In the genomic region with DNA sequence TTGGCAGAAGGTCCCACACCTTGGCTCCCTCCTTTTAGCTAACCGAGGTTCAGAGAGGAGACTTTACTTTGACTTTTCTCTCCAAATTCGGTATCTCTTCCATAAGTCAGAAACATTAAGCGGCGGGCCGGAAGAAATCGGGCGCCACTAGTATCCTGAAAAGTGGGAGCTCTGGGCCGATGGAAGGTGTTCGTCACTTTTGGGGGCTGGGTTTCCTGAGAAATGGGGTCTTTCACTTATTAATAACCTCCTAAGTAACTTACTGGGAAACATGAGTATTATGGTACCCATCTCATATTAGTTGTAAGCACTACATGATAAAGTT, we compare ENCODE assay signal across 8 cellular contexts. TPM values are rescaled to one million over a fixed set of nuclear protein-coding genes. Genes with fewer than 3 reads are reported as not detected.
DNase-seq lines count a peak whose midpoint lies in the region; ATAC-seq and TF ChIP-seq lines count a peak whose summit lies in the region.

No MANE protein-coding gene starts in this region.

- DNase-seq in activated CD8-positive, alpha-beta memory T cell treated with anti-CD3 and anti-CD28 coated beads, Interleukin-2, amount 10 ng/mL, durations not matched to agents 7 days and 5 days: no peak
- no peak for DNase-seq in activated CD8-positive, alpha-beta memory T cell treated with anti-CD3 and anti-CD28 coated beads, Interleukin-2, amount 50 U/mL, for 4 hours
- DNase-seq in adipocyte (ENCODE audit: low read depth) (no peak), tibial artery (no peak), dermis blood vessel endothelial cell (no peak)

- H3K27me3 Mint-ChIP-seq in activated CD8-positive, alpha-beta memory T cell treated with anti-CD3 and anti-CD28 coated beads, Interleukin-2, amount 10 ng/mL, durations not matched to agents 7 days and 5 days: peaks cover 9% of the 10 kb centered on the region

- no peak for ATAC-seq in activated CD8-positive, alpha-beta memory T cell treated with anti-CD3 and anti-CD28 coated beads, Interleukin-2, amount 10 ng/mL, durations not matched to agents 7 days and 5 days
- ATAC-seq in HG03354 (IDR thresholded peaks at IDR 0.05; ENCODE audit: poor library complexity, severe bottlenecking, unreplicated experiment) (no peak), HG03378 (IDR thresholded peaks at IDR 0.05; ENCODE audit: unreplicated experiment) (no peak)

- H3K36me3 ChIP-seq in adipocyte (ENCODE audit: control insufficient read depth, insufficient read depth, low read length, severe bottlenecking) (no peaks in the 10 kb centered on the region), liver (ENCODE audit: control insufficient read depth in 4 of 4, insufficient read depth in 3 of 4, low read depth in 1 of 4, low read length in 3 of 4) (no peaks in the 10 kb centered on the region), tibial artery (peaks cover 0 to 9% (median 6%) of the 10 kb centered on the region in 3 donors)

- H3K27ac Mint-ChIP-seq in activated CD8-positive, alpha-beta memory T cell treated with anti-CD3 and anti-CD28 coated beads, Interleukin-2, amount 10 ng/mL, durations not matched to agents 7 days and 5 days: peak overlapping the region; percentile 90

- H3K4me1 Mint-ChIP-seq in activated CD8-positive, alpha-beta memory T cell treated with anti-CD3 and anti-CD28 coated beads, Interleukin-2, amount 10 ng/mL, durations not matched to agents 7 days and 5 days: peaks cover 32% of the 10 kb centered on the region

- 3% methylated on average over 9 of the region's 9 CpGs for WGBS in liver

- intact Hi-C loops in tibial artery (cut with DNase I; ENCODE audit: low total_unique reads): loop anchor here (10.0 kb wide), 1 partner anchor 82 kb away; the partner anchor contains the start of gene NR4A3

- no peak for TF ChIP-seq RAD21 in liver (IDR thresholded peaks at IDR 0.05)

- peaks cover 14% of the 10 kb centered on the region for H3K36me3 Mint-ChIP-seq in activated CD8-positive, alpha-beta memory T cell treated with anti-CD3 and anti-CD28 coated beads, Interleukin-2, amount 10 ng/mL, durations not matched to agents 7 days and 5 days

- CTCF ChIA-PET in activated CD8-positive, alpha-beta memory T cell treated with anti-CD3 and anti-CD28 coated beads, Interleukin-2, amount 10 ng/mL, durations not matched to agents 7 days and 5 days (lab: Charles Lee): interaction anchor here (1.2 to 2.8 kb wide), 7 partner anchors 18 to 85 kb away, joined by 3 to 11 read pairs (median 5); partner anchors contain the start of gene NR4A3

- no peaks in the 10 kb centered on the region for H3K27me3 ChIP-seq in adipocyte (replicated peaks; ENCODE audit: control insufficient read depth, insufficient read depth, low read length)
- no peaks in the 10 kb centered on the region for H3K27me3 ChIP-seq in liver (ENCODE audit: control insufficient read depth in 4 of 4, insufficient read depth in 4 of 4, low read length in 3 of 4)
- H3K27me3 ChIP-seq in tibial artery: no peaks in the 10 kb centered on the region

- H3K4me3 ChIP-seq in adipocyte (ENCODE audit: low read length) (peak overlapping the region; percentile 97), liver (ENCODE audit: low read depth in 1 of 3, low read length in 3 of 3) (peak overlapping the region; percentile 64 to 98 (median 75)), tibial artery (peak overlapping the region; percentile 67 to 86)

- H3K4me1 ChIP-seq in adipocyte (ENCODE audit: control insufficient read depth, insufficient read depth, low read length) (peaks cover 12% of the 10 kb centered on the region), liver (ENCODE audit: control insufficient read depth in 4 of 4, insufficient read depth in 4 of 4, low read length in 3 of 4) (peaks cover 3 to 18% (median 14%) of the 10 kb centered on the region in 4 donors), tibial artery (peaks cover 0 to 16% (median 4%) of the 10 kb centered on the region in 4 donors)

- H3K4me3 Mint-ChIP-seq in activated CD8-positive, alpha-beta memory T cell treated with anti-CD3 and anti-CD28 coated beads, Interleukin-2, amount 10 ng/mL, durations not matched to agents 7 days and 5 days: peak overlapping the region; percentile 93

- H3K9me3 Mint-ChIP-seq in activated CD8-positive, alpha-beta memory T cell treated with anti-CD3 and anti-CD28 coated beads, Interleukin-2, amount 10 ng/mL, durations not matched to agents 7 days and 5 days (ENCODE audit: low read depth): no peaks in the 10 kb centered on the region

- H3K9ac ChIP-seq in adipocyte (ENCODE audit: low read length) (peak overlapping the region; percentile 97), liver (ENCODE audit: low read depth in 1 of 2, low read length in 2 of 2) (peak overlapping the region; percentile 87 to 92)

- H3K9me3 ChIP-seq in adipocyte (ENCODE audit: control insufficient read depth, low read length) (no peaks in the 10 kb centered on the region), liver (ENCODE audit: control insufficient read depth in 4 of 4, low read length in 3 of 4) (no peaks in the 10 kb centered on the region), tibial artery (no peaks in the 10 kb centered on the region)

- TF ChIP-seq CTCF in liver (IDR thresholded peaks at IDR 0.05; ENCODE audit: low read depth, low read length, missing input control): no peak
- no peak for TF ChIP-seq CTCF in tibial artery (IDR thresholded peaks at IDR 0.05)

- H3K27ac ChIP-seq in liver (ENCODE audit: low read depth in 1 of 2, low read length in 2 of 2) (peak overlapping the region; percentile 98 to 99), tibial artery (peak overlapping the region; percentile 89 to 94)

TF ChIP-seq in liver, 16 proteins besides CTCF, POLR2A, EP300 and RAD21:
- TF ChIP-seq, protein P1, sequence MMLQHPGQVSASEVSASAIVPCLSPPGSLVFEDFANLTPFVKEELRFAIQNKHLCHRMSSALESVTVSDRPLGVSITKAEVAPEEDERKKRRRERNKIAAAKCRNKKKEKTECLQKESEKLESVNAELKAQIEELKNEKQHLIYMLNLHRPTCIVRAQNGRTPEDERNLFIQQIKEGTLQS (IDR thresholded peaks at IDR 0.05): no peak
- TF ChIP-seq JUND (IDR thresholded peaks at IDR 0.05) (no peak), HNF4G (IDR thresholded peaks at IDR 0.05) (no peak), GABPA (IDR thresholded peaks at IDR 0.05 in 1 of 2, conservative IDR thresholded peaks at IDR 0.05 in 1 of 2) (no peak), YY1 (IDR thresholded peaks at IDR 0.05) (peak; percentile 6)

RNA-seq across cellular contexts. Expression of gene STX17, which starts 0.7 kb away (rescaled TPM):
- 10 to 100 TPM; 32.0 to 37.0 TPM for total RNA-seq in activated CD8-positive, alpha-beta memory T cell treated with anti-CD3 and anti-CD28 coated beads, Interleukin-2, amount 10 ng/mL, durations not matched to agents 7 days and 5 days
- total RNA-seq in liver: 10 to 100 TPM; 20.1 to 30.9 TPM
- 10 to 100 TPM in 1 of 2 donors, 1 to 10 TPM in 1; 8.3 to 22.2 TPM for polyA plus RNA-seq in liver
- 21.6 and 23.1 TPM in 2 replicates for total RNA-seq in dermis blood vessel endothelial cell
